ENCODE assay signal across 5 cellular contexts in genomic region chr14:35752380-35752779, GRCh38.
"Had no signal": no experiment of that assay in that cellular context is flagged by ENCODE, and none has a peak within 500 bp of the region (broad histone marks: within the 10 kb centered on the region; RNA-seq: fewer than 3 reads in every experiment).

No MANE protein-coding gene starts in this region.

- DNase-seq: H9, HCEC 1CT, KBM-7 had no signal

- H3K9me3 Mint-ChIP-seq: GM23338, H9, IgD-negative memory B cell had no signal

- H3K27me3 Mint-ChIP-seq: IgD-negative memory B cell had no signal

- H3K4me3 ChIP-seq: GM23338 had no signal

- H3K27ac Mint-ChIP-seq: GM23338, H9, IgD-negative memory B cell had no signal

- ATAC-seq: GM23338 had no signal

- H3K4me3 Mint-ChIP-seq: GM23338, H9, IgD-negative memory B cell had no signal

- H3K4me2 ChIP-seq: GM23338 had no signal

- H3K4me1 Mint-ChIP-seq: GM23338, H9 had no signal

- H2AFZ ChIP-seq: GM23338 had no signal
